Comparison of ENCODE assay signal across 12 cellular contexts in the genomic region with DNA sequence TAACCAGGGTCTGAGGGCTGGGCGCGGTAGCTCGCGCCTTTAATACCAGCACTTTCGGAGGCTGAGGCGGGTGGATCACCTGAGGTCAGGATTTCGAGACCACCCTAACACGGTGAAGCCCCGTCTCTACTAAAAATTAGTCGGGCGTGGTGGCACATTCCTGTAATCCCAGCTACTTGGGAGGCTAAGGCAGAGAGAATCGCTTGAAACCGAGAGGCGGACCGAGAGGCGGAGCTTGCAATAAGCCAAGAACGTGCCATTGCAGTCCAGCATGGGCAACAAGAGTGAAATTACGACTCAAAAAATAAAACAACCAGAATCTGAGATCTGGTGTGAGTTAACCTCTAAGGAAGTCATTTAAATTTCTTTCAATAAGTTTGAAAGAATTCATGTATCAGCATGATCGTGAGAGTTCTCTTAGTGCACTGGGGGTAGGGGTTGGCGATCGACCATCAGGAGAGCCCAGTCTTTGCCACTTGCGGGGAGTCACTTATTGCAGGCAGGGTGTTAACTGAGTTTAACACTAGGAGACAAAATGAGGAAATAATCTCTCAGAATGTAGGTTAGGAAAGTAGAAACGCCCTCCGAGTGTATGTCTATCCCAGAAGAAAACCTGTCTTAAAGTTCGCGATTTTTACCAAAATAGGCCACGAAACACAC.
DNase-seq lines count a peak whose midpoint lies in the region; ATAC-seq, FAIRE-seq and TF ChIP-seq lines count a peak whose summit lies in the region.
"Had no signal": no experiment of that assay in that cellular context is flagged by ENCODE, and none has a peak within 500 bp of the region (broad histone marks: within the 10 kb centered on the region; RNA-seq: fewer than 3 reads in every experiment).

No MANE protein-coding gene starts in this region.

- H3K27me3 ChIP-seq in CD4-positive, alpha-beta T cell (ENCODE audit: control insufficient read depth, insufficient read depth, low read length): peaks cover 78% of the 10 kb centered on the region
- H3K27me3 ChIP-seq in HUES6 (ENCODE audit: control insufficient read depth, insufficient read depth, low read length) (peaks cover 64% of the 10 kb centered on the region), upper lobe of left lung (peaks cover 0 to 31% (median 16%) of the 10 kb centered on the region in 4 donors), heart right ventricle (peaks cover 8 to 99% (median 89%) of the 10 kb centered on the region in 7 donors)

- intact Hi-C loops in CD4-positive, alpha-beta T cell (cut with DNase I, micrococcal nuclease): loop anchor here in 1 of 2 experiments (1.0 kb wide), 1 partner anchor 10 kb away; no protein-coding TSS in a partner anchor
- intact Hi-C loops in dendritic cell treated with granulocyte-macrophage colony-stimulating factor and Interleukin-4, amounts not matched to agents 40 ng/mL and 50 ng/mL, for 4 days (cut with micrococcal nuclease): no loop called here
- intact Hi-C loops in heart right ventricle (cut with DNase I): loop anchor here in 1 of 10 donors (10.0 kb wide), 1 partner anchor 55 kb away; no protein-coding TSS in a partner anchor

- ATAC-seq in CD4-positive, alpha-beta T cell (ENCODE audit: poor library complexity): no peak
- ATAC-seq in upper lobe of left lung (ENCODE audit: low FRiP score in 2 of 2) (no peak), heart right ventricle (no peak)

- CTCF ChIA-PET in CD4-positive, alpha-beta T cell (lab: Charles Lee): no interaction called here

- no peak for DNase-seq in CD4-positive, alpha-beta T cell
- no peak for DNase-seq in upper lobe of left lung
- no peak for DNase-seq in GM12892 (ENCODE audit: insufficient read length)
- DNase-seq in activated CD4-positive, CD25-positive, alpha-beta regulatory T cell treated with anti-CD3 and anti-CD28 coated beads, Interleukin-2, amount 50 U/mL, for 72 hours: no peak
- DNase-seq in heart right ventricle: no peak
- DNase-seq: activated CD8-positive, alpha-beta memory T cell treated with anti-CD3 and anti-CD28 coated beads for 24 hours; COR-L47 had no signal

- peak overlapping the region; percentile 48 for H3K4me3 Mint-ChIP-seq in CD4-positive, alpha-beta T cell
- peak overlapping the region; percentile 39 for H3K4me3 Mint-ChIP-seq in dendritic cell treated with granulocyte-macrophage colony-stimulating factor and Interleukin-4, amounts not matched to agents 40 ng/mL and 50 ng/mL, for 4 days

- no peak overlapping the region for H3K9ac ChIP-seq in HUES6 (ENCODE audit: low read length)
- H3K9ac ChIP-seq: parathyroid adenoma had no signal

- WGBS in mesodermal cell (ENCODE audit: insufficient coverage in 2 of 2), 2 experiments: 7 to 12% methylated on average over 25 to 27 of the region's 27 CpGs
- WGBS in upper lobe of left lung, 2 donors: 11 to 14% methylated on average over 27 of the region's 27 CpGs
- WGBS in heart right ventricle, 2 donors: 7 to 10% methylated on average over 27 of the region's 27 CpGs

- TF ChIP-seq EP300 in upper lobe of left lung (IDR thresholded peaks at IDR 0.05): no peak

- no peak for TF ChIP-seq CTCF in CD4-positive, alpha-beta T cell (IDR thresholded peaks at IDR 0.05)
- TF ChIP-seq CTCF in upper lobe of left lung (IDR thresholded peaks at IDR 0.05): no peak
- no peak for TF ChIP-seq CTCF in heart right ventricle (IDR thresholded peaks at IDR 0.05)

- peaks cover 5% of the 10 kb centered on the region; the same call in 1 of the 2 replicates for H3K4me1 ChIP-seq in HUES6 (ENCODE audit: control insufficient read depth, insufficient read depth, low read length)
- H3K4me1 ChIP-seq in mesodermal cell (ENCODE audit: control insufficient read depth, insufficient read depth, low read length, poor library complexity, severe bottlenecking): no peaks in the 10 kb centered on the region
- peaks cover 0 to 6% (median 0%) of the 10 kb centered on the region in 4 donors for H3K4me1 ChIP-seq in upper lobe of left lung
- H3K4me1 ChIP-seq in heart right ventricle: peaks cover 0 to 15% (median 0%) of the 10 kb centered on the region in 9 donors
- H3K4me1 ChIP-seq: parathyroid adenoma had no signal

- no peak for TF ChIP-seq POLR2A in upper lobe of left lung (IDR thresholded peaks at IDR 0.05)
- no peak for TF ChIP-seq POLR2A in GM12892 (IDR thresholded peaks at IDR 0.05; ENCODE audit: low read depth, low read length)

- H3K36me3 ChIP-seq in HUES6 (ENCODE audit: control insufficient read depth, insufficient read depth, low read length): no peaks in the 10 kb centered on the region
- H3K36me3 ChIP-seq in mesodermal cell (ENCODE audit: control insufficient read depth, insufficient read depth, low read length): no peaks in the 10 kb centered on the region
- H3K36me3 ChIP-seq in upper lobe of left lung: no peaks in the 10 kb centered on the region
- H3K36me3 ChIP-seq in heart right ventricle: no peaks in the 10 kb centered on the region

- peaks cover 17% of the 10 kb centered on the region for H3K4me1 Mint-ChIP-seq in CD4-positive, alpha-beta T cell (ENCODE audit: low read depth)
- H3K4me1 Mint-ChIP-seq in dendritic cell treated with granulocyte-macrophage colony-stimulating factor and Interleukin-4, amounts not matched to agents 40 ng/mL and 50 ng/mL, for 4 days (ENCODE audit: low read depth): peaks cover 22% of the 10 kb centered on the region

- H3K9me3 ChIP-seq in CD4-positive, alpha-beta T cell (ENCODE audit: control insufficient read depth, low read length): peaks cover 20% of the 10 kb centered on the region
- H3K9me3 ChIP-seq in HUES6 (ENCODE audit: control insufficient read depth, insufficient read depth, low read depth, low read length) (no peaks in the 10 kb centered on the region), mesodermal cell (ENCODE audit: control insufficient read depth, low read length) (no peaks in the 10 kb centered on the region), upper lobe of left lung (peaks cover 0 to 3% (median 0%) of the 10 kb centered on the region in 4 donors), heart right ventricle (peaks cover 0 to 13% (median 0%) of the 10 kb centered on the region in 11 donors)

- no peak for FAIRE-seq in GM12892 (lab: Jason Lieb, UNC)
- FAIRE-seq: islet of Langerhans had no signal

- POLR2A ChIA-PET in CD4-positive, alpha-beta T cell (lab: Charles Lee): no interaction called here

- H3K36me3 Mint-ChIP-seq in CD4-positive, alpha-beta T cell (ENCODE audit: low read depth): peaks cover 20% of the 10 kb centered on the region
- H3K36me3 Mint-ChIP-seq in dendritic cell treated with granulocyte-macrophage colony-stimulating factor and Interleukin-4, amounts not matched to agents 40 ng/mL and 50 ng/mL, for 4 days (ENCODE audit: low read depth): no peaks in the 10 kb centered on the region

- H3K9me3 Mint-ChIP-seq in CD4-positive, alpha-beta T cell: peaks cover 18% of the 10 kb centered on the region
- H3K9me3 Mint-ChIP-seq in dendritic cell treated with granulocyte-macrophage colony-stimulating factor and Interleukin-4, amounts not matched to agents 40 ng/mL and 50 ng/mL, for 4 days: no peaks in the 10 kb centered on the region

- H3K4me3 ChIP-seq in HUES6 (ENCODE audit: low read depth, low read length) (peak overlapping the region; percentile 68), mesodermal cell (ENCODE audit: extremely low read depth, insufficient read depth, low read length, poor library complexity, severe bottlenecking) (peak overlapping the region; percentile 39), upper lobe of left lung (no peak overlapping the region), heart right ventricle (peak overlapping the region in 1 of 10 donors; percentile 4)

- no peak overlapping the region for H3K27ac ChIP-seq in CD4-positive, alpha-beta T cell (ENCODE audit: low read depth, low read length)
- H3K27ac ChIP-seq in HUES6 (ENCODE audit: low read depth, low read length): no peak overlapping the region
- no peak overlapping the region for H3K27ac ChIP-seq in mesodermal cell (ENCODE audit: low read depth, low read length, severe bottlenecking)
- H3K27ac ChIP-seq in upper lobe of left lung: no peak overlapping the region
- no peak overlapping the region for H3K27ac ChIP-seq in heart right ventricle
- H3K27ac ChIP-seq: parathyroid adenoma had no signal

- H3K27ac Mint-ChIP-seq in CD4-positive, alpha-beta T cell: no peak overlapping the region
- H3K27ac Mint-ChIP-seq in dendritic cell treated with granulocyte-macrophage colony-stimulating factor and Interleukin-4, amounts not matched to agents 40 ng/mL and 50 ng/mL, for 4 days: no peak overlapping the region

- peaks cover 93% of the 10 kb centered on the region for H3K27me3 Mint-ChIP-seq in CD4-positive, alpha-beta T cell
- H3K27me3 Mint-ChIP-seq in dendritic cell treated with granulocyte-macrophage colony-stimulating factor and Interleukin-4, amounts not matched to agents 40 ng/mL and 50 ng/mL, for 4 days: peaks cover 91% of the 10 kb centered on the region

Comparison
In these comparisons a context has a peak if more than half of its experiments do, and no peak if none do; other contexts are left out.
1. H3K4me3 ChIP-seq: peak in HUES6 (single experiment) and mesodermal cell (single experiment); none in upper lobe of left lung (0 of 4).